ENCODE assay signal across 23 cellular contexts in the genomic region with DNA sequence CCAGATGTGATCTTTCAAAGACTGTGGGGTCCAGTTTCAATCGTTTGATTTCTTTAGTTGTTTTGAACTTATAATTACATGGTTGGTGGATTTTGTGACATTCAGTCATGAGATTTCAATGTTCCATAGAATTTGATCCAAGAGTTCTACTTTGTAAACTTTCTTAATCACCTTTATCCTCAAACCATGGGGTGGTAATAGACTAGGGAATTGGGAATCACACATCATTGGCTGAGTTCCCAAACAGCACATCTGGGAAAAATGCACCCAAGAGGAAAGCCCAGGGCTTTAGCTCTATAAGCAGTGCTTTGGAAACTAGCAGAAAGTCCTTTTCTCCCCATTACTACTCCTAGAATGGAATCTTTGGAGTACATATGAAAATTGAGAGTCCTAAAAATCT.
DNase-seq lines count a peak whose midpoint lies in the region; ATAC-seq and TF ChIP-seq lines count a peak whose summit lies in the region.
"Had no signal": no experiment of that assay in that cellular context is flagged by ENCODE, and none has a peak within 500 bp of the region (broad histone marks: within the 10 kb centered on the region; RNA-seq: fewer than 3 reads in every experiment).

No MANE protein-coding gene starts in this region.

- no peak overlapping the region for H3K4me3 ChIP-seq in ascending aorta
- H3K4me3 ChIP-seq in tibial artery: no peak overlapping the region
- H3K4me3 ChIP-seq: GM12878, hepatocyte, K562, lung, sigmoid colon, upper lobe of left lung had no signal

- H3K27ac ChIP-seq in ascending aorta (peak overlapping the region; percentile 3 to 51), tibial artery (peak overlapping the region; percentile 17 to 33)
- H3K27ac ChIP-seq: hepatocyte, HL-60, parathyroid adenoma, sigmoid colon, upper lobe of left lung had no signal

- H3K4me1 ChIP-seq in ascending aorta (no peaks in the 10 kb centered on the region), tibial artery (peaks cover 0 to 15% (median 6%) of the 10 kb centered on the region in 4 donors)
- H3K4me1 ChIP-seq: parathyroid adenoma had no signal

- intact Hi-C loops in ascending aorta (cut with DNase I): no loop called here
- intact Hi-C loops in tibial artery (cut with DNase I; ENCODE audit: low total_unique reads): no loop called here

- ATAC-seq in HG03571 (IDR thresholded peaks at IDR 0.05; ENCODE audit: unreplicated experiment): no peak
- ATAC-seq: activated CD4-positive, alpha-beta T cell treated with anti-CD3 and anti-CD28 coated beads for 36 hours; GM12878; K562 had no signal

- TF ChIP-seq CTCF in ascending aorta (IDR thresholded peaks at IDR 0.05) (no peak), tibial artery (IDR thresholded peaks at IDR 0.05) (no peak)

- H3K27me3 ChIP-seq in ascending aorta (no peaks in the 10 kb centered on the region), tibial artery (no peaks in the 10 kb centered on the region)
- H3K27me3 ChIP-seq: hepatocyte, sigmoid colon, upper lobe of left lung had no signal

- H3K36me3 ChIP-seq in ascending aorta (no peaks in the 10 kb centered on the region), tibial artery (no peaks in the 10 kb centered on the region)
- H3K36me3 ChIP-seq: sigmoid colon, upper lobe of left lung had no signal

- DNase-seq in HCEC 1CT (peak; percentile 69), ascending aorta (ENCODE audit: low spot score in 2 of 2) (no peak), fibroblast of peridontal ligament (ENCODE audit: extremely low read depth) (peak; percentile 49), tibial artery (no peak), hippocampal formation (lab: John Stamatoyannopoulos, UW) (no peak)
- no peak for DNase-seq in stimulated activated CD4-positive, alpha-beta T cell treated with anti-CD3 and anti-CD28 coated beads, Interleukin-4, amount 100 ng/mL, for 1 hour
- DNase-seq: activated CD4-positive, alpha-beta T cell treated with anti-CD3 and anti-CD28 coated beads for 36 hours; C1 segment of cervical spinal cord; GF-D8; kidney; NCI-H2081 treated with DMSO at 0.1 percent for 48 hours; NCI-H524 treated with DMSO at 0.1 percent for 48 hours; sigmoid colon; stimulated activated naive CD4-positive, alpha-beta T cell; SW 1271; upper lobe of left lung had no signal

- H3K9me3 ChIP-seq in ascending aorta (no peaks in the 10 kb centered on the region), tibial artery (no peaks in the 10 kb centered on the region)
- H3K9me3 ChIP-seq: sigmoid colon, upper lobe of left lung had no signal

Comparison
In these comparisons a context has a peak if more than half of its experiments do, and no peak if none do; other contexts are left out.
1. DNase-seq: peak in HCEC 1CT (single experiment) and fibroblast of peridontal ligament (single experiment); none in ascending aorta (0 of 2), tibial artery (0 of 2), stimulated activated CD4-positive, alpha-beta T cell treated with anti-CD3 and anti-CD28 coated beads, Interleukin-4, amount 100 ng/mL, for 1 hour (single experiment) and hippocampal formation (0 of 2).